Comparison of ENCODE assay signal across 14 cellular contexts in genomic region chr12:105920161-105920684, GRCh38.
A peak's percentile ranks its signal among the peaks of the same experiment; 100 is the strongest.
DNase-seq lines count a peak whose midpoint lies in the region; ATAC-seq, FAIRE-seq and TF ChIP-seq lines count a peak whose summit lies in the region.
"Had no signal": no experiment of that assay in that cellular context is flagged by ENCODE, and none has a peak within 500 bp of the region (broad histone marks: within the 10 kb centered on the region; RNA-seq: fewer than 3 reads in every experiment).

No MANE protein-coding gene starts in this region.

- CTCF ChIA-PET in HepG2 (lab: Yijun Ruan, JAX; ENCODE audit: low intra/inter-chr PET ratio, low total read pairs), result no interaction called here

- H2AK5ac ChIP-seq in mesenchymal stem cell (ENCODE audit: low read length, severe bottlenecking), result no peak overlapping the region

- TF ChIP-seq EP300 in HepG2 (IDR thresholded peaks at IDR 0.05; ENCODE audit: low read depth in 2 of 2, low read length in 2 of 2) (no peak), HepG2 (CRISPR knock-in tag; IDR thresholded peaks at IDR 0.05; ENCODE audit: borderline replicate concordance) (no peak)

- in situ Hi-C loops in HepG2 (cut with HindIII; ENCODE audit: extremely low pct_ligation_motif_present, low pct_unique_long_range_greater_than_20kb), result no loop called here

- no peak for TF ChIP-seq CTCF in right lobe of liver (IDR thresholded peaks at IDR 0.05)
- no peak for TF ChIP-seq CTCF in HepG2 (CRISPR knock-in tag; IDR thresholded peaks at IDR 0.05)
- TF ChIP-seq CTCF in mesothelial cell of epicardium (IDR thresholded peaks at IDR 0.05; ENCODE audit: unreplicated experiment), result no peak

- no peaks in the 10 kb centered on the region for H3K4me1 ChIP-seq in right lobe of liver
- no peaks in the 10 kb centered on the region for H3K4me1 ChIP-seq in HepG2 (ENCODE audit: insufficient read depth, low read length)
- H3K4me1 ChIP-seq in small intestine (ENCODE audit: control insufficient read depth in 2 of 2, insufficient read depth in 1 of 2, low read depth in 1 of 2, low read length in 1 of 2), result no peaks in the 10 kb centered on the region
- H3K4me1 ChIP-seq in mesenchymal stem cell (ENCODE audit: control insufficient read depth, insufficient read depth, low read depth, low read length), result peaks cover 4% of the 10 kb centered on the region

- peak overlapping the region; percentile 86 for H3K27ac Mint-ChIP-seq in mesothelial cell of epicardium
- H3K27ac Mint-ChIP-seq: activated T-cell treated with anti-CD3 and anti-CD28 coated beads, Interleukin-2, amount 50 U/mL, for 72 hours; IgD-negative memory B cell had no signal

- DNase-seq in right lobe of liver, result no peak
- DNase-seq in HepG2 (ENCODE audit: low spot score), result no peak
- peak; percentile 9 for DNase-seq in dermis blood vessel endothelial cell
- DNase-seq in mesothelial cell of epicardium (ENCODE audit: low spot score in 2 of 2, unreplicated experiment in 2 of 2), result peak in 1 of 2 experiments; percentile 54
- DNase-seq in small intestine, result no peak
- no peak for DNase-seq in mesenchymal stem cell
- DNase-seq in activated CD8-positive, alpha-beta memory T cell treated with anti-CD3 and anti-CD28 coated beads, Interleukin-2, amount 50 U/mL, for 4 hours, result no peak
- DNase-seq: activated CD4-positive, CD25-positive, alpha-beta regulatory T cell treated with anti-CD3 and anti-CD28 coated beads, Interleukin-2, amount 50 U/mL, for 72 hours; activated T-cell treated with anti-CD3 and anti-CD28 coated beads, Interleukin-2, amount 50 U/mL, for 72 hours; foreskin melanocyte; NCI-H510A treated with DMSO at 0.1 percent for 48 hours had no signal

- no peak overlapping the region for H2AFZ ChIP-seq in HepG2 (ENCODE audit: low read length)
- H2AFZ ChIP-seq in mesenchymal stem cell (ENCODE audit: low read depth, low read length), result no peak overlapping the region

- no TSS peak for BruUV-seq in HepG2 (replicated peaks; lab: Mats Ljungman, UMichigan)

- peaks cover 8% of the 10 kb centered on the region for H3K9me3 Mint-ChIP-seq in mesothelial cell of epicardium
- H3K9me3 Mint-ChIP-seq: activated T-cell treated with anti-CD3 and anti-CD28 coated beads, Interleukin-2, amount 50 U/mL, for 72 hours; IgD-negative memory B cell had no signal

- no peak overlapping the region for H3K18ac ChIP-seq in mesenchymal stem cell (ENCODE audit: low read depth in 1 of 2, low read length in 2 of 2)

- no peak overlapping the region for H2BK120ac ChIP-seq in mesenchymal stem cell (ENCODE audit: low read depth, low read length)

- H2BK15ac ChIP-seq in mesenchymal stem cell (ENCODE audit: low read depth, poor library complexity, severe bottlenecking), result no peak overlapping the region

- TF ChIP-seq POLR2A in right lobe of liver (IDR thresholded peaks at IDR 0.05) (no peak), HepG2 (IDR thresholded peaks at IDR 0.05; ENCODE audit: insufficient read depth in 1 of 2, low read depth in 2 of 2, low read length in 2 of 2) (no peak)

- H4K8ac ChIP-seq in mesenchymal stem cell (ENCODE audit: low read length), result no peak overlapping the region

- no peak overlapping the region for H2BK5ac ChIP-seq in mesenchymal stem cell (ENCODE audit: low read depth, low read length, poor library complexity, severe bottlenecking)

- H3K9ac ChIP-seq in HepG2 (ENCODE audit: insufficient read depth, low read depth, low read length), result no peak overlapping the region
- H3K9ac ChIP-seq in mesenchymal stem cell (ENCODE audit: low read length), result no peak overlapping the region

- H3K4me2 ChIP-seq in HepG2 (ENCODE audit: low read depth, low read length), result no peak overlapping the region
- H3K4me2 ChIP-seq in mesenchymal stem cell (ENCODE audit: low read length, poor library complexity, severe bottlenecking), result no peak overlapping the region

- ATAC-seq in right lobe of liver (peak in 3 of 4 donors; percentile 26 to 53 (median 29)), HepG2 (no peak), HG02759 (IDR thresholded peaks at IDR 0.05; ENCODE audit: unreplicated experiment) (no peak)
- ATAC-seq: activated T-cell treated with anti-CD3 and anti-CD28 coated beads, Interleukin-2, amount 50 U/mL, for 72 hours had no signal

- H3K4ac ChIP-seq in mesenchymal stem cell (ENCODE audit: low read depth in 1 of 2, low read length in 2 of 2), result no peak overlapping the region

- no peaks in the 10 kb centered on the region for H4K20me1 ChIP-seq in HepG2 (ENCODE audit: insufficient read depth, low read length)

- no peaks in the 10 kb centered on the region for H3K36me3 ChIP-seq in right lobe of liver
- no peaks in the 10 kb centered on the region for H3K36me3 ChIP-seq in HepG2 (replicated peaks in 1 of 2; ENCODE audit: control insufficient read depth in 1 of 2, insufficient read depth in 2 of 2, low read length in 2 of 2)
- H3K36me3 ChIP-seq in small intestine (ENCODE audit: control insufficient read depth in 2 of 2, insufficient read depth in 2 of 2, low read length in 2 of 2), result no peaks in the 10 kb centered on the region
- no peaks in the 10 kb centered on the region for H3K36me3 ChIP-seq in mesenchymal stem cell (ENCODE audit: control insufficient read depth in 1 of 2, insufficient read depth in 2 of 2, low read depth in 1 of 2, low read length in 2 of 2)

- H3K27me3 ChIP-seq in right lobe of liver (no peaks in the 10 kb centered on the region), HepG2 (ENCODE audit: control insufficient read depth in 1 of 2, insufficient read depth in 2 of 2, low read length in 2 of 2) (no peaks in the 10 kb centered on the region), small intestine (ENCODE audit: control insufficient read depth in 2 of 2, insufficient read depth in 2 of 2, low read length in 2 of 2) (no peaks in the 10 kb centered on the region), mesenchymal stem cell (ENCODE audit: control insufficient read depth in 1 of 2, insufficient read depth in 1 of 2, low read length in 2 of 2) (no peaks in the 10 kb centered on the region)

- H3K4me3 ChIP-seq in right lobe of liver (no peak overlapping the region), HepG2 (replicated peaks in 1 of 3; ENCODE audit: insufficient read depth in 1 of 3, low read depth in 2 of 3, low read length in 3 of 3) (no peak overlapping the region), small intestine (ENCODE audit: low read depth in 1 of 2, low read length in 2 of 2) (no peak overlapping the region), mesenchymal stem cell (ENCODE audit: insufficient read depth in 1 of 2, low read depth in 1 of 2, low read length in 2 of 2) (no peak overlapping the region)
- H3K4me3 ChIP-seq: SK-N-MC had no signal

- no peak overlapping the region for H3K14ac ChIP-seq in mesenchymal stem cell (ENCODE audit: low read length in 2 of 2)

- WGBS in right lobe of liver (ENCODE audit: insufficient coverage, low coverage, low lambda C conversion rate, missing lambda C conversion rate), result 77% methylated on average over 3 of the region's 4 CpGs
- WGBS in HepG2 (ENCODE audit: low lambda C conversion rate), result 30% methylated on average over 3 of the region's 4 CpGs
- WGBS in small intestine, 3 donors, result 62 to 68% (median 66%) methylated on average over 4 of the region's 4 CpGs
- 63% methylated on average over 4 of the region's 4 CpGs for WGBS in mesenchymal stem cell

- no peak overlapping the region for H4K91ac ChIP-seq in mesenchymal stem cell (ENCODE audit: low read length)

- H3K27me3 Mint-ChIP-seq in mesothelial cell of epicardium (ENCODE audit: low read depth), result no peaks in the 10 kb centered on the region

- no peak overlapping the region for H2BK12ac ChIP-seq in mesenchymal stem cell (ENCODE audit: low read length in 2 of 2)

- no peak overlapping the region for H3K4me3 Mint-ChIP-seq in mesothelial cell of epicardium
- H3K4me3 Mint-ChIP-seq: activated T-cell treated with anti-CD3 and anti-CD28 coated beads, Interleukin-2, amount 50 U/mL, for 72 hours had no signal

- POLR2A ChIA-PET in HepG2 (lab: Yijun Ruan, JAX), result no interaction called here

- H3K79me2 ChIP-seq in HepG2 (ENCODE audit: insufficient read depth, low read length), result no peaks in the 10 kb centered on the region

- no peaks in the 10 kb centered on the region for H3K79me1 ChIP-seq in mesenchymal stem cell (replicated peaks; ENCODE audit: low read length, poor library complexity, severe bottlenecking)

- H3K27ac ChIP-seq in right lobe of liver (no peak overlapping the region), HepG2 (ENCODE audit: extremely low read length, insufficient read depth, low read length) (no peak overlapping the region), small intestine (ENCODE audit: low read depth in 1 of 2, low read length in 1 of 2) (no peak overlapping the region), mesenchymal stem cell (ENCODE audit: low read length, poor library complexity, severe bottlenecking) (no peak overlapping the region)
- H3K27ac ChIP-seq: SK-N-MC had no signal

- intact Hi-C loops in right lobe of liver (cut with DNase I), result no loop called here
- intact Hi-C loops in HepG2 (cut with micrococcal nuclease; ENCODE audit: unreplicated experiment), result no loop called here

- no peak overlapping the region for H3K23ac ChIP-seq in mesenchymal stem cell (ENCODE audit: low read length in 2 of 2)

- H3K4me1 Mint-ChIP-seq in mesothelial cell of epicardium, result peaks cover 47% of the 10 kb centered on the region
- H3K4me1 Mint-ChIP-seq: IgD-negative memory B cell had no signal

- no peaks in the 10 kb centered on the region for H3K36me3 Mint-ChIP-seq in mesothelial cell of epicardium
- H3K36me3 Mint-ChIP-seq: IgD-negative memory B cell had no signal

- FAIRE-seq in HepG2 (lab: Jason Lieb, UNC), result no peak
- no peak for FAIRE-seq in small intestine (lab: Jason Lieb, UNC)

- H3K9me3 ChIP-seq in right lobe of liver, result no peaks in the 10 kb centered on the region
- H3K9me3 ChIP-seq in HepG2 (ENCODE audit: low read length), result no peaks in the 10 kb centered on the region
- H3K9me3 ChIP-seq in small intestine (ENCODE audit: control insufficient read depth, low read depth), result no peaks in the 10 kb centered on the region
- H3K9me3 ChIP-seq in mesenchymal stem cell (ENCODE audit: control insufficient read depth, low read length), result no peaks in the 10 kb centered on the region

- TF ChIP-seq RAD21 in HepG2 (CRISPR knock-in tag; IDR thresholded peaks at IDR 0.05), result no peak

TF ChIP-seq in HepG2, 621 proteins besides CTCF, POLR2A, EP300 and RAD21 (continues in another document):
- no peak for TF ChIP-seq MXD4 (CRISPR knock-in tag; IDR thresholded peaks at IDR 0.05)
- TF ChIP-seq, protein P1, sequence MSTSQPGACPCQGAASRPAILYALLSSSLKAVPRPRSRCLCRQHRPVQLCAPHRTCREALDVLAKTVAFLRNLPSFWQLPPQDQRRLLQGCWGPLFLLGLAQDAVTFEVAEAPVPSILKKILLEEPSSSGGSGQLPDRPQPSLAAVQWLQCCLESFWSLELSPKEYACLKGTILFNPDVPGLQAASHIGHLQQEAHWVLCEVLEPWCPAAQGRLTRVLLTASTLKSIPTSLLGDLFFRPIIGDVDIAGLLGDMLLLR (CRISPR knock-in tag; IDR thresholded peaks at IDR 0.05), result no peak

Comparison
In these comparisons a context has a peak if more than half of its experiments do, and no peak if none do; other contexts are left out.
1. ATAC-seq: peak in right lobe of liver (3 of 4); none in HepG2 (single experiment) and HG02759 (single experiment).